Comparison of ENCODE assay signal across 29 cellular contexts in the genomic region with DNA sequence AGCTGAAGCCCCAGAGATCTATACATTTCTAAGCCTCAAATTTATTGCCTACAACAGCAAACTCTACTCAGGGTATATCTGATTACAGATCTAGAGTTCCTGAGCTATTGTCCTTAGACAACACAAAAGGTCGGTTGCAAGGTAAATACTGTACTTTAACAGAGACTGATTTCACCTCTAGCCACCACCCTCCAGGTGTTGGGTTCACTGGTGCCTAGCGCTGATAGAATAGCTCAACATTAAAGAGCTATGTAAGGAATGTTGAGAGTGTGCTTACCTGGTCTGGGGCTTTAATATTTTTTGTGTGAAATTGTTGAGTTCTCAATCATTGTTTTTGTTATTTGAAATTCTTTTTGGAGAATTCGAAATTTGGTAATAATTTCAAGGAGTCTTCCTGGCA.
"Had no signal": no experiment of that assay in that cellular context is flagged by ENCODE, and none has a peak within 500 bp of the region (broad histone marks: within the 10 kb centered on the region; RNA-seq: fewer than 3 reads in every experiment).

No MANE protein-coding gene starts in this region.

- H3K9me3 Mint-ChIP-seq: activated T-helper 1 cell treated with anti-CD3 and anti-CD28 coated beads, Interleukin-12 subunit alpha, Interleukin-12 subunit beta, Interleukin-2, Interleukin-4 antibody, amounts not matched to agents 30 ng/mL and 10 ng/mL and 1 ng/mL, durations not matched to agents 14 hours and 24 hours and 36 hours; dendritic cell treated with granulocyte-macrophage colony-stimulating factor and Interleukin-4, amounts not matched to agents 40 ng/mL and 50 ng/mL, for 4 days; natural killer cell; T-helper 2 cell treated with Interferon-gamma antibody and Interleukin-4, amounts not matched to agents 5 μg/mL and 100 μg/mL, for 36 hours had no signal

- H3K36me3 Mint-ChIP-seq: immature natural killer cell, natural killer cell had no signal

- H3K27me3 ChIP-seq: ascending aorta, brain microvascular endothelial cell, neutrophil, ovary, spleen, upper lobe of left lung had no signal

- H3K36me3 ChIP-seq: ascending aorta, brain microvascular endothelial cell, heart right ventricle, neutrophil, ovary, prostate gland, spleen, thoracic aorta, upper lobe of left lung, WERI-Rb-1 had no signal

- H3K4me1 ChIP-seq: ascending aorta, heart right ventricle, prostate gland, spleen, upper lobe of left lung had no signal

- H3K9me3 ChIP-seq: ascending aorta, heart right ventricle, neutrophil, ovary, prostate gland, thoracic aorta, upper lobe of left lung had no signal

- ATAC-seq: activated CD8-positive, alpha-beta T cell treated with anti-CD3 and anti-CD28 coated beads, Interleukin-2, amount 10 ng/mL, durations not matched to agents 7 days and 5 days; heart right ventricle; left ventricle myocardium superior; natural killer cell had no signal

- DNase-seq: activated CD4-positive, alpha-beta T cell treated with anti-CD3 and anti-CD28 coated beads for 1 hour; activated CD4-positive, alpha-beta T cell treated with anti-CD3 and anti-CD28 coated beads, Interleukin-2, amount 50 U/mL, for 1 hour; activated CD8-positive, alpha-beta T cell treated with anti-CD3 and anti-CD28 coated beads, Interleukin-2, amount 10 ng/mL, durations not matched to agents 7 days and 5 days; activated gamma-delta T cell; activated naive CD4-positive, alpha-beta T cell treated with anti-CD3 and anti-CD28 coated beads, Interleukin-2, amount 50 U/mL, for 16 hours; brain microvascular endothelial cell; caudate nucleus; effector CD4-positive, alpha-beta T cell; erythroblast; foreskin fibroblast; heart right ventricle; immature natural killer cell; left ventricle myocardium superior; mammary epithelial cell; midbrain; natural killer cell; ovary; spleen; stimulated activated CD4-positive, alpha-beta T cell treated with anti-CD3 and anti-CD28 coated beads, Interleukin-4, amount 100 ng/mL, for 1 hour; stimulated activated naive CD4-positive, alpha-beta T cell; upper lobe of left lung; WERI-Rb-1 had no signal

- H3K4me1 Mint-ChIP-seq: immature natural killer cell, natural killer cell had no signal

- H3K27ac ChIP-seq: ascending aorta, brain microvascular endothelial cell, heart right ventricle, neutrophil, ovary, prostate gland, spleen, thoracic aorta, upper lobe of left lung, WERI-Rb-1 had no signal

- H3K27me3 Mint-ChIP-seq: dendritic cell treated with granulocyte-macrophage colony-stimulating factor and Interleukin-4, amounts not matched to agents 40 ng/mL and 50 ng/mL, for 4 days had no signal

- H3K4me3 ChIP-seq: ascending aorta, heart right ventricle, ovary, prostate gland, spleen, thoracic aorta, upper lobe of left lung had no signal

- H3K27ac Mint-ChIP-seq: activated CD8-positive, alpha-beta T cell treated with anti-CD3 and anti-CD28 coated beads, Interleukin-2, amount 10 ng/mL, durations not matched to agents 7 days and 5 days; activated T-helper 1 cell treated with anti-CD3 and anti-CD28 coated beads, Interleukin-12 subunit alpha, Interleukin-12 subunit beta, Interleukin-2, Interleukin-4 antibody, amounts not matched to agents 30 ng/mL and 10 ng/mL and 1 ng/mL, durations not matched to agents 14 hours and 24 hours and 36 hours; dendritic cell treated with granulocyte-macrophage colony-stimulating factor and Interleukin-4, amounts not matched to agents 40 ng/mL and 50 ng/mL, for 4 days; immature natural killer cell; natural killer cell; T-helper 2 cell treated with Interferon-gamma antibody and Interleukin-4, amounts not matched to agents 5 μg/mL and 100 μg/mL, for 36 hours had no signal

- H3K4me3 Mint-ChIP-seq: activated CD8-positive, alpha-beta T cell treated with anti-CD3 and anti-CD28 coated beads, Interleukin-2, amount 10 ng/mL, durations not matched to agents 7 days and 5 days; activated T-helper 1 cell treated with anti-CD3 and anti-CD28 coated beads, Interleukin-12 subunit alpha, Interleukin-12 subunit beta, Interleukin-2, Interleukin-4 antibody, amounts not matched to agents 30 ng/mL and 10 ng/mL and 1 ng/mL, durations not matched to agents 14 hours and 24 hours and 36 hours; dendritic cell treated with granulocyte-macrophage colony-stimulating factor and Interleukin-4, amounts not matched to agents 40 ng/mL and 50 ng/mL, for 4 days; immature natural killer cell; natural killer cell; T-helper 2 cell treated with Interferon-gamma antibody and Interleukin-4, amounts not matched to agents 5 μg/mL and 100 μg/mL, for 36 hours had no signal
